2 cellular contexts compared by ENCODE assay signal in the genomic region with DNA sequence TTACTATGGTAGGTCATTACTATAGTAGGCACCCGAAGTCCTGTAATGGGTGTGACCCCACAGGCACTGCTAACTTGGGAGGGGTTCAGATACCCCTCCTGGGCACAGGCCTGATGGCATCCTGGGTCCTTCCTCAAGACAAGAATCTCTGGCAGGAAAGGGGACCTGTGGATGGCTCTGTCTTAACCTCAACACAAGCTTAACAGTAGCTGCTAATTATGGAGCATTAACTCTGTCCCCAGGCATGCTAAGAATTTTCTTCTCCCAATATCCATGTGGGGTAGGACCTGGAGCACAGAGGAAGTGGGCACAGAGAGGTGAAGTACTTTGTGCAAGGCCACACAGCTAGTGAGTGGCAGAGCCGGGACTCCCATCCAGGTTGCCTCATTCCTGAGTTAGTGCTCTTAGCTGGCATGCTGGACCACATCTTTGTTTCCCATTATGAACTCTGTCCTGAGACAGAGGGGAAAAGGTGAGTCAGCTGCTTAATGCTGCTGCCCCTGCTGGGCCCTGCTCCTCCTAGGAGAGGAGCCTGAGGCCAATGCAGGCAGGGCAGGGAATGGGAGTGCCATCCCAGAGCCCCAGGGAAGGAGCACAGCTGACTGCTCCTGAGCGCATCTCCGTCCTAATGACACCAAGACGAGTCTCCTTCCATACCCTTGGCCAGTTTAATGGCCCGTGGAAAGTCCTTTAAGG.
TF ChIP-seq lines count a peak whose summit lies in the region.

No MANE protein-coding gene starts in this region.

TF ChIP-seq in A549, 52 proteins besides CTCF, POLR2A, EP300 and RAD21 (continued from another document):
- TF ChIP-seq, protein P1, sequence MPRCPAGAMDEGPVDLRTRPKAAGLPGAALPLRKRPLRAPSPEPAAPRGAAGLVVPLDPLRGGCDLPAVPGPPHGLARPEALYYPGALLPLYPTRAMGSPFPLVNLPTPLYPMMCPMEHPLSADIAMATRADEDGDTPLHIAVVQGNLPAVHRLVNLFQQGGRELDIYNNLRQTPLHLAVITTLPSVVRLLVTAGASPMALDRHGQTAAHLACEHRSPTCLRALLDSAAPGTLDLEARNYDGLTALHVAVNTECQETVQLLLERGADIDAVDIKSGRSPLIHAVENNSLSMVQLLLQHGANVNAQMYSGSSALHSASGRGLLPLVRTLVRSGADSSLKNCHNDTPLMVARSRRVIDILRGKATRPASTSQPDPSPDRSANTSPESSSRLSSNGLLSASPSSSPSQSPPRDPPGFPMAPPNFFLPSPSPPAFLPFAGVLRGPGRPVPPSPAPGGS (IDR thresholded peaks at IDR 0.05): no peak
- TF ChIP-seq, protein P2, sequence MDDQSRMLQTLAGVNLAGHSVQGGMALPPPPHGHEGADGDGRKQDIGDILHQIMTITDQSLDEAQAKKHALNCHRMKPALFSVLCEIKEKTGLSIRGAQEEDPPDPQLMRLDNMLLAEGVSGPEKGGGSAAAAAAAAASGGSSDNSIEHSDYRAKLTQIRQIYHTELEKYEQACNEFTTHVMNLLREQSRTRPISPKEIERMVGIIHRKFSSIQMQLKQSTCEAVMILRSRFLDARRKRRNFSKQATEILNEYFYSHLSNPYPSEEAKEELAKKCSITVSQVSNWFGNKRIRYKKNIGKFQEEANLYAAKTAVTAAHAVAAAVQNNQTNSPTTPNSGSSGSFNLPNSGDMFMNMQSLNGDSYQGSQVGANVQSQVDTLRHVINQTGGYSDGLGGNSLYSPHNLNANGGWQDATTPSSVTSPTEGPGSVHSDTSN (IDR thresholded peaks at IDR 0.05): no peak
- TF ChIP-seq FOSL2 (IDR thresholded peaks at IDR 0.05): no peak
- no peak for TF ChIP-seq FOSL2 (CRISPR knock-in tag; IDR thresholded peaks at IDR 0.05)
- no peak for TF ChIP-seq HOXB5 (CRISPR knock-in tag; IDR thresholded peaks at IDR 0.05)
- TF ChIP-seq NFE2L2 (conservative IDR thresholded peaks at IDR 0.05; ENCODE audit: low read length): no peak
- no peak for TF ChIP-seq NR3C1 (IDR thresholded peaks at IDR 0.05)
- TF ChIP-seq JUN (IDR thresholded peaks at IDR 0.05): no peak
- no peak for TF ChIP-seq RARB (CRISPR knock-in tag; IDR thresholded peaks at IDR 0.05)
- TF ChIP-seq TFCP2L1 (CRISPR knock-in tag; IDR thresholded peaks at IDR 0.05): no peak
- no peak for TF ChIP-seq CHD2 (IDR thresholded peaks at IDR 0.05; ENCODE audit: low read length, partially characterized antibody)
- TF ChIP-seq KDM1A (IDR thresholded peaks at IDR 0.05; ENCODE audit: low read depth): no peak
- no peak for TF ChIP-seq SMC3 (IDR thresholded peaks at IDR 0.05)
- TF ChIP-seq ZSCAN20 (CRISPR knock-in tag; IDR thresholded peaks at IDR 0.05): no peak

TF ChIP-seq in GM23338, 12 proteins besides CTCF, POLR2A, EP300 and RAD21:
- TF ChIP-seq, protein P3, sequence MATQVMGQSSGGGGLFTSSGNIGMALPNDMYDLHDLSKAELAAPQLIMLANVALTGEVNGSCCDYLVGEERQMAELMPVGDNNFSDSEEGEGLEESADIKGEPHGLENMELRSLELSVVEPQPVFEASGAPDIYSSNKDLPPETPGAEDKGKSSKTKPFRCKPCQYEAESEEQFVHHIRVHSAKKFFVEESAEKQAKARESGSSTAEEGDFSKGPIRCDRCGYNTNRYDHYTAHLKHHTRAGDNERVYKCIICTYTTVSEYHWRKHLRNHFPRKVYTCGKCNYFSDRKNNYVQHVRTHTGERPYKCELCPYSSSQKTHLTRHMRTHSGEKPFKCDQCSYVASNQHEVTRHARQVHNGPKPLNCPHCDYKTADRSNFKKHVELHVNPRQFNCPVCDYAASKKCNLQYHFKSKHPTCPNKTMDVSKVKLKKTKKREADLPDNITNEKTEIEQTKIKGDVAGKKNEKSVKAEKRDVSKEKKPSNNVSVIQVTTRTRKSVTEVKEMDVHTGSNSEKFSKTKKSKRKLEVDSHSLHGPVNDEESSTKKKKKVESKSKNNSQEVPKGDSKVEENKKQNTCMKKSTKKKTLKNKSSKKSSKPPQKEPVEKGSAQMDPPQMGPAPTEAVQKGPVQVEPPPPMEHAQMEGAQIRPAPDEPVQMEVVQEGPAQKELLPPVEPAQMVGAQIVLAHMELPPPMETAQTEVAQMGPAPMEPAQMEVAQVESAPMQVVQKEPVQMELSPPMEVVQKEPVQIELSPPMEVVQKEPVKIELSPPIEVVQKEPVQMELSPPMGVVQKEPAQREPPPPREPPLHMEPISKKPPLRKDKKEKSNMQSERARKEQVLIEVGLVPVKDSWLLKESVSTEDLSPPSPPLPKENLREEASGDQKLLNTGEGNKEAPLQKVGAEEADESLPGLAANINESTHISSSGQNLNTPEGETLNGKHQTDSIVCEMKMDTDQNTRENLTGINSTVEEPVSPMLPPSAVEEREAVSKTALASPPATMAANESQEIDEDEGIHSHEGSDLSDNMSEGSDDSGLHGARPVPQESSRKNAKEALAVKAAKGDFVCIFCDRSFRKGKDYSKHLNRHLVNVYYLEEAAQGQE (IDR thresholded peaks at IDR 0.05; ENCODE audit: unreplicated experiment): no peak
- TF ChIP-seq JUNB (IDR thresholded peaks at IDR 0.05; ENCODE audit: unreplicated experiment) (no peak), STAT1 (IDR thresholded peaks at IDR 0.05; ENCODE audit: unreplicated experiment) (no peak), ZNF114 (CRISPR knock-in tag; IDR thresholded peaks at IDR 0.05) (no peak), ZNF331 (CRISPR knock-in tag; IDR thresholded peaks at IDR 0.05; ENCODE audit: low read depth) (no peak), CREB1 (CRISPR knock-in tag; IDR thresholded peaks at IDR 0.05; ENCODE audit: low read depth) (no peak), NANOG (IDR thresholded peaks at IDR 0.05; ENCODE audit: borderline replicate concordance) (no peak), EZH2 (IDR thresholded peaks at IDR 0.05; ENCODE audit: low read depth, unreplicated experiment) (no peak), POLR2AphosphoS5 (IDR thresholded peaks at IDR 0.05; ENCODE audit: low read depth) (no peak), EZH2phosphoT487 (IDR thresholded peaks at IDR 0.05; ENCODE audit: unreplicated experiment) (no peak)
- TF ChIP-seq, protein P4, sequence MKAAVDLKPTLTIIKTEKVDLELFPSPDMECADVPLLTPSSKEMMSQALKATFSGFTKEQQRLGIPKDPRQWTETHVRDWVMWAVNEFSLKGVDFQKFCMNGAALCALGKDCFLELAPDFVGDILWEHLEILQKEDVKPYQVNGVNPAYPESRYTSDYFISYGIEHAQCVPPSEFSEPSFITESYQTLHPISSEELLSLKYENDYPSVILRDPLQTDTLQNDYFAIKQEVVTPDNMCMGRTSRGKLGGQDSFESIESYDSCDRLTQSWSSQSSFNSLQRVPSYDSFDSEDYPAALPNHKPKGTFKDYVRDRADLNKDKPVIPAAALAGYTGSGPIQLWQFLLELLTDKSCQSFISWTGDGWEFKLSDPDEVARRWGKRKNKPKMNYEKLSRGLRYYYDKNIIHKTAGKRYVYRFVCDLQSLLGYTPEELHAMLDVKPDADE (IDR thresholded peaks at IDR 0.05): no peak
- TF ChIP-seq, protein P5, sequence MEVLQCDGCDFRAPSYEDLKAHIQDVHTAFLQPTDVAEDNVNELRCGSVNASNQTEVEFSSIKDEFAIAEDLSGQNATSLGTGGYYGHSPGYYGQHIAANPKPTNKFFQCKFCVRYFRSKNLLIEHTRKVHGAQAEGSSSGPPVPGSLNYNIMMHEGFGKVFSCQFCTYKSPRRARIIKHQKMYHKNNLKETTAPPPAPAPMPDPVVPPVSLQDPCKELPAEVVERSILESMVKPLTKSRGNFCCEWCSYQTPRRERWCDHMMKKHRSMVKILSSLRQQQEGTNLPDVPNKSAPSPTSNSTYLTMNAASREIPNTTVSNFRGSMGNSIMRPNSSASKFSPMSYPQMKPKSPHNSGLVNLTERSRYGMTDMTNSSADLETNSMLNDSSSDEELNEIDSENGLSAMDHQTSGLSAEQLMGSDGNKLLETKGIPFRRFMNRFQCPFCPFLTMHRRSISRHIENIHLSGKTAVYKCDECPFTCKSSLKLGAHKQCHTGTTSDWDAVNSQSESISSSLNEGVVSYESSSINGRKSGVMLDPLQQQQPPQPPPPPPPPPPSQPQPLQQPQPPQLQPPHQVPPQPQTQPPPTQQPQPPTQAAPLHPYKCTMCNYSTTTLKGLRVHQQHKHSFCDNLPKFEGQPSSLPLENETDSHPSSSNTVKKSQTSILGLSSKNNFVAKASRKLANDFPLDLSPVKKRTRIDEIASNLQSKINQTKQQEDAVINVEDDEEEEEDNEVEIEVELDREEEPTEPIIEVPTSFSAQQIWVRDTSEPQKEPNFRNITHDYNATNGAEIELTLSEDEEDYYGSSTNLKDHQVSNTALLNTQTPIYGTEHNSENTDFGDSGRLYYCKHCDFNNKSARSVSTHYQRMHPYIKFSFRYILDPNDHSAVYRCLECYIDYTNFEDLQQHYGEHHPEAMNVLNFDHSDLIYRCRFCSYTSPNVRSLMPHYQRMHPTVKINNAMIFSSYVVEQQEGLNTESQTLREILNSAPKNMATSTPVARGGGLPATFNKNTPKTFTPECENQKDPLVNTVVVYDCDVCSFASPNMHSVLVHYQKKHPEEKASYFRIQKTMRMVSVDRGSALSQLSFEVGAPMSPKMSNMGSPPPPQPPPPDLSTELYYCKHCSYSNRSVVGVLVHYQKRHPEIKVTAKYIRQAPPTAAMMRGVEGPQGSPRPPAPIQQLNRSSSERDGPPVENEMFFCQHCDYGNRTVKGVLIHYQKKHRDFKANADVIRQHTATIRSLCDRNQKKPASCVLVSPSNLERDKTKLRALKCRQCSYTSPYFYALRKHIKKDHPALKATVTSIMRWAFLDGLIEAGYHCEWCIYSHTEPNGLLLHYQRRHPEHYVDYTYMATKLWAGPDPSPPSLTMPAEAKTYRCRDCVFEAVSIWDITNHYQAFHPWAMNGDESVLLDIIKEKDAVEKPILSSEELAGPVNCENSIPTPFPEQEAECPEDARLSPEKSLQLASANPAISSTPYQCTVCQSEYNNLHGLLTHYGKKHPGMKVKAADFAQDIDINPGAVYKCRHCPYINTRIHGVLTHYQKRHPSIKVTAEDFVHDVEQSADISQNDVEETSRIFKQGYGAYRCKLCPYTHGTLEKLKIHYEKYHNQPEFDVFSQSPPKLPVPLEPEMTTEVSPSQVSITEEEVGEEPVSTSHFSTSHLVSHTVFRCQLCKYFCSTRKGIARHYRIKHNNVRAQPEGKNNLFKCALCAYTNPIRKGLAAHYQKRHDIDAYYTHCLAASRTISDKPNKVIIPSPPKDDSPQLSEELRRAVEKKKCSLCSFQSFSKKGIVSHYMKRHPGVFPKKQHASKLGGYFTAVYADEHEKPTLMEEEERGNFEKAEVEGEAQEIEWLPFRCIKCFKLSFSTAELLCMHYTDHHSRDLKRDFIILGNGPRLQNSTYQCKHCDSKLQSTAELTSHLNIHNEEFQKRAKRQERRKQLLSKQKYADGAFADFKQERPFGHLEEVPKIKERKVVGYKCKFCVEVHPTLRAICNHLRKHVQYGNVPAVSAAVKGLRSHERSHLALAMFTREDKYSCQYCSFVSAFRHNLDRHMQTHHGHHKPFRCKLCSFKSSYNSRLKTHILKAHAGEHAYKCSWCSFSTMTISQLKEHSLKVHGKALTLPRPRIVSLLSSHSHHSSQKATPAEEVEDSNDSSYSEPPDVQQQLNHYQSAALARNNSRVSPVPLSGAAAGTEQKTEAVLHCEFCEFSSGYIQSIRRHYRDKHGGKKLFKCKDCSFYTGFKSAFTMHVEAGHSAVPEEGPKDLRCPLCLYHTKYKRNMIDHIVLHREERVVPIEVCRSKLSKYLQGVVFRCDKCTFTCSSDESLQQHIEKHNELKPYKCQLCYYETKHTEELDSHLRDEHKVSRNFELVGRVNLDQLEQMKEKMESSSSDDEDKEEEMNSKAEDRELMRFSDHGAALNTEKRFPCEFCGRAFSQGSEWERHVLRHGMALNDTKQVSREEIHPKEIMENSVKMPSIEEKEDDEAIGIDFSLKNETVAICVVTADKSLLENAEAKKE (CRISPR knock-in tag; IDR thresholded peaks at IDR 0.05): no peak
